In genomic region chr6:17493286-17493685, GRCh38 we compare ENCODE assay signal across 14 cellular contexts.
A peak's percentile ranks its signal among the peaks of the same experiment; 100 is the strongest.
DNase-seq lines count a peak whose midpoint lies in the region; ATAC-seq and TF ChIP-seq lines count a peak whose summit lies in the region.
"Had no signal": no experiment of that assay in that cellular context is flagged by ENCODE, and none has a peak within 500 bp of the region (broad histone marks: within the 10 kb centered on the region; RNA-seq: fewer than 3 reads in every experiment).

No MANE protein-coding gene starts in this region.

- H3K4me3 Mint-ChIP-seq in osteocyte (ENCODE audit: unreplicated experiment) = no peak overlapping the region
- H3K4me3 Mint-ChIP-seq: CD4-positive, CD25-positive, alpha-beta regulatory T cell; stimulated activated naive CD8-positive, alpha-beta T cell treated with anti-CD3 and anti-CD28 coated beads, Interleukin-15, amount 100 ng/mL, for 72 hours had no signal

- H3K36me3 Mint-ChIP-seq in osteocyte (ENCODE audit: unreplicated experiment) = peaks cover 26% of the 10 kb centered on the region
- H3K36me3 Mint-ChIP-seq: CD4-positive, CD25-positive, alpha-beta regulatory T cell had no signal

- no peaks in the 10 kb centered on the region for H3K27me3 Mint-ChIP-seq in osteocyte (ENCODE audit: unreplicated experiment)

- H3F3A ChIP-seq in PC-3 (ENCODE audit: low read length, unreplicated experiment) = no peaks in the 10 kb centered on the region

- no peak overlapping the region for H3K9ac ChIP-seq in PC-3 (ENCODE audit: low read length)

- H3K27ac ChIP-seq in PC-3 (ENCODE audit: low read length) (no peak overlapping the region), esophagus squamous epithelium (peak overlapping the region in 3 of 4 donors; percentile 1 to 79 (median 61))

- H4K20me1 ChIP-seq in PC-3 (ENCODE audit: low read length) = no peaks in the 10 kb centered on the region

- H3K36me3 ChIP-seq in PC-3 (ENCODE audit: low read depth, low read length) = peaks cover 7% of the 10 kb centered on the region; the same call in 1 of the 2 replicates
- no peaks in the 10 kb centered on the region for H3K36me3 ChIP-seq in esophagus squamous epithelium
- H3K36me3 ChIP-seq: lower lobe of right lung had no signal

- H3K4me2 ChIP-seq in PC-3 (ENCODE audit: low read length) = no peak overlapping the region

- peaks cover 66% of the 10 kb centered on the region for H3K4me1 Mint-ChIP-seq in osteocyte (ENCODE audit: unreplicated experiment)
- H3K4me1 Mint-ChIP-seq: CD4-positive, CD25-positive, alpha-beta regulatory T cell had no signal

- H3K4me3 ChIP-seq in PC-3 (ENCODE audit: low read length) (no peak overlapping the region), esophagus squamous epithelium (no peak overlapping the region)
- H3K4me3 ChIP-seq: GM12878, lower lobe of right lung had no signal

- 63 to 67% methylated on average over 2 of the region's 2 CpGs for WGBS in esophagus squamous epithelium, 2 donors

- H3K27me3 ChIP-seq in PC-3 (ENCODE audit: low read length) = no peaks in the 10 kb centered on the region
- no peaks in the 10 kb centered on the region for H3K27me3 ChIP-seq in esophagus squamous epithelium

- CTCF ChIA-PET in PC-3 (lab: Charles Lee) = no interaction called here

- H3K27ac Mint-ChIP-seq in osteocyte (ENCODE audit: unreplicated experiment) = peak overlapping the region; percentile 99
- H3K27ac Mint-ChIP-seq: CD4-positive, CD25-positive, alpha-beta regulatory T cell; stimulated activated naive CD8-positive, alpha-beta T cell treated with anti-CD3 and anti-CD28 coated beads, Interleukin-15, amount 100 ng/mL, for 72 hours had no signal

- H3K9me2 ChIP-seq in PC-3 (replicated peaks; ENCODE audit: low read length) = no peaks in the 10 kb centered on the region

- H3K4me1 ChIP-seq in PC-3 (ENCODE audit: insufficient read depth, low read length) (no peaks in the 10 kb centered on the region), esophagus squamous epithelium (peaks cover 0 to 32% (median 0%) of the 10 kb centered on the region in 3 donors)
- H3K4me1 ChIP-seq: lower lobe of right lung had no signal

- no peak for TF ChIP-seq POLR2A in esophagus squamous epithelium (IDR thresholded peaks at IDR 0.05)

- BruUV-seq in PC-3 (replicated peaks; lab: Mats Ljungman, UMichigan) = no TSS peak

- peak; percentile 24; the same call in 1 of the 2 replicates for ATAC-seq in PC-3
- ATAC-seq in HG02884 (IDR thresholded peaks at IDR 0.05; ENCODE audit: unreplicated experiment) = no peak
- ATAC-seq: GM12878; lower lobe of right lung; stimulated activated naive CD8-positive, alpha-beta T cell treated with anti-CD3 and anti-CD28 coated beads, Interleukin-15, amount 100 ng/mL, for 72 hours had no signal

- intact Hi-C loops in PC-3 (cut with micrococcal nuclease) = no loop called here
- intact Hi-C loops in esophagus squamous epithelium (cut with DNase I) = no loop called here

- no peak overlapping the region for H2AFZ ChIP-seq in PC-3 (ENCODE audit: low read length)

- no peaks in the 10 kb centered on the region for H3K9me3 Mint-ChIP-seq in osteocyte (ENCODE audit: unreplicated experiment)

- no peak for TF ChIP-seq CTCF in PC-3 (conservative IDR thresholded peaks at IDR 0.05; ENCODE audit: low read depth, low read length)
- no peak for TF ChIP-seq CTCF in esophagus squamous epithelium (IDR thresholded peaks at IDR 0.05)
- no peak for TF ChIP-seq CTCF in osteocyte (IDR thresholded peaks at IDR 0.05)
- TF ChIP-seq CTCF in GM20000 (IDR thresholded peaks at IDR 0.05; ENCODE audit: extremely low read depth, missing control alignments) = no peak

- peak; percentile 39 for DNase-seq in AG20443 (ENCODE audit: low spot score)
- peak; percentile 12 for DNase-seq in PC-3
- no peak for DNase-seq in esophagus squamous epithelium (lab: John Stamatoyannopoulos, UW)
- no peak for DNase-seq in osteocyte (ENCODE audit: extremely low spot score, unreplicated experiment)
- DNase-seq in GM20000 (ENCODE audit: low spot score) = no peak
- DNase-seq in NCI-H510A (lab: John Stamatoyannopoulos, UW) = no peak
- DNase-seq in KBM-7 = no peak
- DNase-seq: activated naive CD4-positive, alpha-beta T cell treated with anti-CD3 and anti-CD28 coated beads, Interleukin-2, amount 50 U/mL, for 16 hours; CD4-positive, CD25-positive, alpha-beta regulatory T cell; lower lobe of right lung; NCI-H1092; stimulated activated naive CD8-positive, alpha-beta T cell treated with anti-CD3 and anti-CD28 coated beads, Interleukin-15, amount 100 ng/mL, for 72 hours had no signal

- no peaks in the 10 kb centered on the region for H3K79me2 ChIP-seq in PC-3 (ENCODE audit: low read length)

- in situ Hi-C loops in KBM-7 (cut with MboI; ENCODE audit: low pct_unique_long_range_greater_than_20kb, low sequenced_read_pairs) = no loop called here

- H3K9me3 ChIP-seq in PC-3 (ENCODE audit: low read length) (no peaks in the 10 kb centered on the region), esophagus squamous epithelium (no peaks in the 10 kb centered on the region)
- H3K9me3 ChIP-seq: lower lobe of right lung had no signal

- POLR2A ChIA-PET in PC-3 (lab: Charles Lee; ENCODE audit: unreplicated experiment) = no interaction called here

Comparison
In these comparisons a context has a peak if more than half of its experiments do, and no peak if none do; other contexts are left out.
1. DNase-seq: peak in AG20443 (single experiment) and PC-3 (single experiment); none in esophagus squamous epithelium (single experiment), osteocyte (single experiment), GM20000 (single experiment), NCI-H510A (single experiment) and KBM-7 (single experiment).